Comparison of ENCODE assay signal across 20 cellular contexts in genomic region chr2:160073284-160073888, GRCh38.
"Had no signal": no experiment of that assay in that cellular context is flagged by ENCODE, and none has a peak within 500 bp of the region (broad histone marks: within the 10 kb centered on the region; RNA-seq: fewer than 3 reads in every experiment).

No MANE protein-coding gene starts in this region.

- H3K36me3 ChIP-seq: colonic mucosa, gastroesophageal sphincter, heart left ventricle, left ventricle myocardium inferior, lower lobe of right lung, pancreas, tibial artery, upper lobe of right lung, vagina had no signal

- DNase-seq: colonic mucosa; dermis blood vessel endothelial cell; heart left ventricle; hypothalamus; left ventricle myocardium inferior; lower lobe of right lung; midbrain; naive B cell; occipital lobe; pancreas; right cardiac atrium; stimulated activated CD4-positive, alpha-beta T cell treated with anti-CD3 and anti-CD28 coated beads, Interleukin-4, amount 100 ng/mL, for 1 hour; stimulated activated CD8-positive, alpha-beta memory T cell treated with anti-CD3 and anti-CD28 coated beads, Interleukin-4, amount 100 ng/mL, for 48 hours; stimulated activated naive CD8-positive, alpha-beta T cell treated with anti-CD3 and anti-CD28 coated beads, Interleukin-15, Interleukin-2, amounts not matched to agents 100 U/mL and 50 U/mL, for 24 hours; tibial artery; upper lobe of right lung had no signal

- H3K4me3 ChIP-seq: colonic mucosa, gastroesophageal sphincter, heart left ventricle, left ventricle myocardium inferior, lower lobe of right lung, pancreas, tibial artery, upper lobe of right lung, vagina had no signal

- H3K27me3 ChIP-seq: colonic mucosa, gastroesophageal sphincter, heart left ventricle, tibial artery, upper lobe of right lung, vagina had no signal

- H3K4me1 ChIP-seq: gastroesophageal sphincter, left ventricle myocardium inferior, lower lobe of right lung, upper lobe of right lung, vagina had no signal

- H3K9me3 ChIP-seq: colonic mucosa, gastroesophageal sphincter, lower lobe of right lung, pancreas, upper lobe of right lung, vagina had no signal

- ATAC-seq: gastroesophageal sphincter; heart left ventricle; pancreas; right cardiac atrium; stimulated activated effector memory CD8-positive, alpha-beta T cell treated with anti-CD3 and anti-CD28 coated beads, Interleukin-12 subunit alpha, Interleukin-12 subunit beta, amount 100 ng/mL, for 72 hours; stimulated activated naive CD8-positive, alpha-beta T cell treated with anti-CD3 and anti-CD28 coated beads, Interleukin-15, Interleukin-2, amounts not matched to agents 100 U/mL and 50 U/mL, for 24 hours; upper lobe of right lung had no signal

- FAIRE-seq: islet of Langerhans, pancreas had no signal

- H3K27ac ChIP-seq: colonic mucosa, gastroesophageal sphincter, heart left ventricle, left ventricle myocardium inferior, lower lobe of right lung, pancreas, upper lobe of right lung, vagina had no signal
